8 cellular contexts compared by ENCODE assay signal in genomic region chr18:13136689-13137040, GRCh38.
DNase-seq lines count a peak whose midpoint lies in the region; TF ChIP-seq lines count a peak whose summit lies in the region.

No MANE protein-coding gene starts in this region.

- 3 to 7% methylated on average over 23 to 33 of the region's 35 CpGs for WGBS in mesodermal cell (ENCODE audit: insufficient coverage in 2 of 2), 2 experiments

- TF ChIP-seq POLR2A in vagina (IDR thresholded peaks at IDR 0.05): no peak

- H3K79me2 ChIP-seq in MM.1S (ENCODE audit: low read length): no peaks in the 10 kb centered on the region

- no peaks in the 10 kb centered on the region for H3K9me2 ChIP-seq in MM.1S (replicated peaks; ENCODE audit: insufficient read depth, low read length)

- H3K27ac ChIP-seq in 22Rv1 (peak overlapping the region; percentile 73; the same call in 1 of the 2 replicates), MM.1S (ENCODE audit: low read length) (no peak overlapping the region), dorsolateral prefrontal cortex (peak overlapping the region in 47 of 59 donors; percentile 0 to 84 (median 55)), mesodermal cell (ENCODE audit: low read depth, low read length, severe bottlenecking) (no peak overlapping the region), vagina (peak overlapping the region; percentile 76)

- H3K9me3 ChIP-seq in MM.1S (replicated peaks; ENCODE audit: insufficient read depth, low read length): no peaks in the 10 kb centered on the region
- peaks cover 9% of the 10 kb centered on the region for H3K9me3 ChIP-seq in mesodermal cell (ENCODE audit: control insufficient read depth, low read length)
- H3K9me3 ChIP-seq in vagina: no peaks in the 10 kb centered on the region

- H3K9ac ChIP-seq in MM.1S (ENCODE audit: low read length): peak overlapping the region; percentile 44; the same call in 1 of the 2 replicates

- DNase-seq in GM13977 (ENCODE audit: low spot score) (peak; percentile 68), MM.1S (no peak), dorsolateral prefrontal cortex (peak in 2 of 10 donors; percentile 31 to 51), vagina (ENCODE audit: extremely low spot score in 2 of 2) (no peak), occipital lobe (lab: John Stamatoyannopoulos, UW) (no peak), ureter (ENCODE audit: low spot score) (no peak)

- no peak for TF ChIP-seq CTCF in 22Rv1 (IDR thresholded peaks at IDR 0.05)
- no peak for TF ChIP-seq CTCF in GM13977 (IDR thresholded peaks at IDR 0.05; ENCODE audit: extremely low read depth, insufficient read depth, missing control alignments)
- TF ChIP-seq CTCF in MM.1S (IDR thresholded peaks at IDR 0.05; ENCODE audit: low read length): no peak
- no peak for TF ChIP-seq CTCF in dorsolateral prefrontal cortex (IDR thresholded peaks at IDR 0.05 in 54 of 56, conservative IDR thresholded peaks at IDR 0.05 in 2 of 56; ENCODE audit: low read depth in 1 of 56, partially characterized antibody in 56 of 56)
- TF ChIP-seq CTCF in vagina (IDR thresholded peaks at IDR 0.05): no peak

- peak overlapping the region; percentile 92 for H2AFZ ChIP-seq in MM.1S (ENCODE audit: low read length)

- H3K4me1 ChIP-seq in MM.1S (ENCODE audit: low read length) (0 out of 2 replicates have a peak, but pooled peaks cover 4% of the 10 kb centered on the region), mesodermal cell (ENCODE audit: control insufficient read depth, insufficient read depth, low read length, poor library complexity, severe bottlenecking) (no peaks in the 10 kb centered on the region), vagina (peaks cover 12% of the 10 kb centered on the region)

- intact Hi-C loops in dorsolateral prefrontal cortex (cut with DNase I) (no loop called here), vagina (cut with DNase I) (no loop called here)

- no peaks in the 10 kb centered on the region for H3K36me3 ChIP-seq in MM.1S (replicated peaks; ENCODE audit: insufficient read depth, low read length)
- H3K36me3 ChIP-seq in mesodermal cell (ENCODE audit: control insufficient read depth, insufficient read depth, low read length): no peaks in the 10 kb centered on the region
- no peaks in the 10 kb centered on the region for H3K36me3 ChIP-seq in vagina

- H3F3A ChIP-seq in MM.1S (ENCODE audit: insufficient read depth, low read length): 0 out of 2 replicates have a peak, but pooled peaks cover 5% of the 10 kb centered on the region

- no peaks in the 10 kb centered on the region for H4K20me1 ChIP-seq in MM.1S (ENCODE audit: insufficient read depth, low read length)

- peaks cover 15% of the 10 kb centered on the region for H3K27me3 ChIP-seq in MM.1S (replicated peaks; ENCODE audit: insufficient read depth, low read length)
- H3K27me3 ChIP-seq in dorsolateral prefrontal cortex: no peaks in the 10 kb centered on the region
- no peaks in the 10 kb centered on the region for H3K27me3 ChIP-seq in vagina

- in situ Hi-C loops in GM13977 (cut with MboI; ENCODE audit: low pct_unique_long_range_greater_than_20kb, low sequenced_read_pairs, unreplicated experiment): no loop called here

- peak overlapping the region; percentile 95 for H3K4me2 ChIP-seq in MM.1S (ENCODE audit: low read depth, low read length)

- H3K4me3 ChIP-seq in MM.1S (ENCODE audit: low read length) (peak overlapping the region; percentile 85), dorsolateral prefrontal cortex (peak overlapping the region; percentile 52 to 88 (median 68)), mesodermal cell (ENCODE audit: extremely low read depth, insufficient read depth, low read length, poor library complexity, severe bottlenecking) (peak overlapping the region; percentile 38), vagina (peak overlapping the region; percentile 63 to 81)

Comparison
In these comparisons a context has a peak if more than half of its experiments do, and no peak if none do; other contexts are left out.
1. H3K27ac ChIP-seq: peak in 22Rv1 (single experiment), dorsolateral prefrontal cortex (47 of 59) and vagina (single experiment); none in MM.1S (single experiment) and mesodermal cell (single experiment).
2. Peak in every context shown above with its lines, with median percentiles within 50 percentile points of each other: H3K4me3 ChIP-seq.